ENCODE assay signal across 29 cellular contexts in the genomic region with DNA sequence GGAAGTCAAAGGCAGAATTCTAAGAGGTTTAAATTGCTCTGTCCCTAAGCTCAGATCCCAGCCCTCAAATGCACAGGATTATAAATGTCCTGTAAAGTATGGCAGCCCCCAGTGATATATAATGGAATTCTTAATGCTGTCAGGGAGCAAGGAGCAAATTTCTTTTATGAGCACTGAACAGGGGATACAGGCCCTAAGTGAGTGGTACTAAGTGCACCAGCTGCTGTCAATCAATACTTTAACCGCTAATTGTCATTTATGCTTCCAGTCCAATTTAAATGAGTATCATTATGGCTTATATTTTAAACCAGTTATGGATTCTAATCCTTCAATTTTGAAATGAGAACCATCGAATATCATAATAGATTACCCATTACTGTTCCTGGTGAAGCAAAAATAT.
"Had no signal": no experiment of that assay in that cellular context is flagged by ENCODE, and none has a peak within 500 bp of the region (broad histone marks: within the 10 kb centered on the region; RNA-seq: fewer than 3 reads in every experiment).

No MANE protein-coding gene starts in this region.

- H3K36me3 ChIP-seq: adrenal gland, esophagus muscularis mucosa, gastrocnemius medialis, heart left ventricle had no signal

- H3K4me1 ChIP-seq: body of pancreas had no signal

- DNase-seq: activated CD4-positive, alpha-beta memory T cell treated with anti-CD3 and anti-CD28 coated beads for 36 hours; activated CD4-positive, alpha-beta T cell treated with anti-CD3 and anti-CD28 coated beads for 36 hours; activated CD4-positive, alpha-beta T cell treated with anti-CD3 and anti-CD28 coated beads, Interleukin-2, amount 10 ng/mL, durations not matched to agents 24 days and 14 days; activated CD4-positive, CD25-positive, alpha-beta regulatory T cell; activated CD4-positive, CD25-positive, alpha-beta regulatory T cell treated with anti-CD3 and anti-CD28 coated beads, Interleukin-2, amount 50 U/mL, for 72 hours; activated CD8-positive, alpha-beta memory T cell treated with anti-CD3 and anti-CD28 coated beads, Interleukin-2, amount 10 ng/mL, durations not matched to agents 7 days and 5 days; activated CD8-positive, alpha-beta memory T cell treated with anti-CD3 and anti-CD28 coated beads, Interleukin-2, amount 50 U/mL, for 4 hours; activated CD8-positive, alpha-beta T cell treated with anti-CD3 and anti-CD28 coated beads, Interleukin-2, amount 10 ng/mL, durations not matched to agents 7 days and 5 days; activated effector memory CD4-positive, alpha-beta T cell treated with anti-CD3 and anti-CD28 coated beads, Interleukin-2, amount 50 U/mL, for 16 hours; activated naive CD4-positive, alpha-beta T cell treated with anti-CD3 and anti-CD28 coated beads for 36 hours; activated naive CD8-positive, alpha-beta T cell treated with anti-CD3 and anti-CD28 coated beads for 36 hours; activated naive CD8-positive, alpha-beta T cell treated with anti-CD3 and anti-CD28 coated beads, Interleukin-2, amount 50 U/mL, for 24 hours; activated T-cell treated with anti-CD3 and anti-CD28 coated beads, Interleukin-2, amount 50 U/mL, for 1 hour; activated T-cell treated with anti-CD3 and anti-CD28 coated beads, Interleukin-2, amount 50 U/mL, for 48 hours; adrenal gland; amygdala; aorta; body of pancreas; caudate nucleus; cortex of kidney; dermis blood vessel endothelial cell; effector CD4-positive, alpha-beta T cell; effector memory CD8-positive, alpha-beta T cell; erythroblast; foreskin keratinocyte; gastrocnemius medialis; glutamatergic neuron; heart left ventricle had no signal

- H3K27ac ChIP-seq: adrenal gland, body of pancreas, esophagus muscularis mucosa, foreskin keratinocyte, gastrocnemius medialis had no signal

- H3K4me3 ChIP-seq: adrenal gland, body of pancreas, esophagus muscularis mucosa, gastrocnemius medialis, heart left ventricle had no signal

- H3K27me3 ChIP-seq: adrenal gland, body of pancreas, esophagus muscularis mucosa, foreskin keratinocyte, gastrocnemius medialis, heart left ventricle had no signal
